ENCODE assay signal across 26 cellular contexts in genomic region chr2:173493874-173494273, GRCh38.
DNase-seq lines count a peak whose midpoint lies in the region; ATAC-seq and TF ChIP-seq lines count a peak whose summit lies in the region.
"Had no signal": no experiment of that assay in that cellular context is flagged by ENCODE, and none has a peak within 500 bp of the region (broad histone marks: within the 10 kb centered on the region; RNA-seq: fewer than 3 reads in every experiment).

No MANE protein-coding gene starts in this region.

- no peak overlapping the region for H2AFZ ChIP-seq in GM23248
- no peak overlapping the region for H2AFZ ChIP-seq in PC-3 (ENCODE audit: low read length)
- H2AFZ ChIP-seq in neural progenitor cell (replicated peaks): no peak overlapping the region

- no peaks in the 10 kb centered on the region for H3K36me3 ChIP-seq in GM23248 (ENCODE audit: low read depth)
- no peaks in the 10 kb centered on the region for H3K36me3 ChIP-seq in PC-3 (ENCODE audit: low read depth, low read length)
- H3K36me3 ChIP-seq in neural progenitor cell: no peaks in the 10 kb centered on the region
- H3K36me3 ChIP-seq: gastrocnemius medialis, sigmoid colon had no signal

- 95 to 96% methylated on average over 2 of the region's 2 CpGs for WGBS in GM23248 (ENCODE audit: low coverage in 1 of 2, low lambda C conversion rate in 2 of 2, missing lambda C conversion rate in 2 of 2), 2 experiments

- BruUV-seq in PC-3 (replicated peaks; lab: Mats Ljungman, UMichigan): no TSS peak

- H3K4me3 Mint-ChIP-seq in nephron: no peak overlapping the region
- H3K4me3 Mint-ChIP-seq in stimulated activated effector memory CD8-positive, alpha-beta T cell treated with anti-CD3 and anti-CD28 coated beads, Interleukin-12 subunit alpha, Interleukin-12 subunit beta, amount 100 ng/mL, for 72 hours: no peak overlapping the region
- H3K4me3 Mint-ChIP-seq in neural progenitor cell: no peak overlapping the region
- H3K4me3 Mint-ChIP-seq: activated CD8-positive, alpha-beta T cell treated with anti-CD3 and anti-CD28 coated beads for 36 hours; activated naive CD8-positive, alpha-beta T cell; activated T-helper 17 cell treated with anti-CD3 and anti-CD28 coated beads, Interleukin-2, amount 50 U/mL, for 72 hours; CD4-positive, CD25-positive, alpha-beta regulatory T cell; IgD-negative memory B cell; neural crest cell; stimulated activated naive B cell treated with anti-CD40 and anti-IgM and Interleukin-4, amounts not matched to agents 10 μg/mL and 1 μg/mL and 100 μg/mL, for 72 hours had no signal

- peak; percentile 44 for TF ChIP-seq CTCF in PC-3 (conservative IDR thresholded peaks at IDR 0.05; ENCODE audit: low read depth, low read length)
- peak; percentile 10 for TF ChIP-seq CTCF in epithelial cell of proximal tubule (conservative IDR thresholded peaks at IDR 0.05; ENCODE audit: low read depth, low read length)
- TF ChIP-seq CTCF in nephron (IDR thresholded peaks at IDR 0.05; ENCODE audit: unreplicated experiment in 3 of 3): peak in 2 of 3 experiments; percentile 11 to 19
- no peak for TF ChIP-seq CTCF in neural progenitor cell (IDR thresholded peaks at IDR 0.05)

- no peaks in the 10 kb centered on the region for H3K9me3 ChIP-seq in GM23248 (ENCODE audit: low read depth)
- no peaks in the 10 kb centered on the region for H3K9me3 ChIP-seq in PC-3 (ENCODE audit: low read length)
- H3K9me3 ChIP-seq in neural progenitor cell (ENCODE audit: low read depth): no peaks in the 10 kb centered on the region
- H3K9me3 ChIP-seq: gastrocnemius medialis, sigmoid colon had no signal

- intact Hi-C loops in PC-3 (cut with micrococcal nuclease): no loop called here

- CTCF ChIA-PET in PC-3 (lab: Charles Lee): no interaction called here

- H4K20me1 ChIP-seq in GM23248 (ENCODE audit: insufficient read depth) (no peaks in the 10 kb centered on the region), PC-3 (ENCODE audit: low read length) (no peaks in the 10 kb centered on the region), neural progenitor cell (ENCODE audit: low read depth) (no peaks in the 10 kb centered on the region)

- POLR2A ChIA-PET in PC-3 (lab: Charles Lee; ENCODE audit: unreplicated experiment): no interaction called here

- ATAC-seq in PC-3: no peak
- no peak for ATAC-seq in HG03139 (IDR thresholded peaks at IDR 0.05; ENCODE audit: unreplicated experiment)
- ATAC-seq in stimulated activated effector memory CD8-positive, alpha-beta T cell treated with anti-CD3 and anti-CD28 coated beads, Interleukin-12 subunit alpha, Interleukin-12 subunit beta, amount 100 ng/mL, for 72 hours: no peak
- ATAC-seq: activated CD8-positive, alpha-beta T cell treated with anti-CD3 and anti-CD28 coated beads for 36 hours; activated T-helper 17 cell treated with anti-CD3 and anti-CD28 coated beads, Interleukin-2, amount 50 U/mL, for 72 hours; gastrocnemius medialis; GM12878; stimulated activated naive B cell treated with anti-CD40 and anti-IgM and Interleukin-4, amounts not matched to agents 10 μg/mL and 1 μg/mL and 100 μg/mL, for 72 hours had no signal

- H3K4me3 ChIP-seq in GM23248 (no peak overlapping the region), PC-3 (ENCODE audit: low read length) (no peak overlapping the region), epithelial cell of proximal tubule (ENCODE audit: low read depth, low read length) (no peak overlapping the region), neural progenitor cell (no peak overlapping the region)
- H3K4me3 ChIP-seq: gastrocnemius medialis, GM12878, sigmoid colon had no signal

- H3K9me2 ChIP-seq in GM23248 (ENCODE audit: insufficient read depth) (no peaks in the 10 kb centered on the region), PC-3 (replicated peaks; ENCODE audit: low read length) (no peaks in the 10 kb centered on the region)

- peaks cover 3% of the 10 kb centered on the region for H3K27me3 Mint-ChIP-seq in nephron (ENCODE audit: low read depth)
- H3K27me3 Mint-ChIP-seq in neural progenitor cell (ENCODE audit: insufficient read depth, low read depth): peaks cover 3% of the 10 kb centered on the region
- H3K27me3 Mint-ChIP-seq: progenitor cell of endocrine pancreas had no signal

- no peaks in the 10 kb centered on the region; the same call in 1 of the 2 replicates for H3K27me3 ChIP-seq in GM23248 (replicated peaks; ENCODE audit: insufficient read depth)
- no peaks in the 10 kb centered on the region for H3K27me3 ChIP-seq in PC-3 (ENCODE audit: low read length)
- H3K27me3 ChIP-seq in neural progenitor cell: no peaks in the 10 kb centered on the region
- H3K27me3 ChIP-seq: gastrocnemius medialis, sigmoid colon had no signal

- H3K9me3 Mint-ChIP-seq in nephron: peaks cover 4% of the 10 kb centered on the region
- H3K9me3 Mint-ChIP-seq in stimulated activated effector memory CD8-positive, alpha-beta T cell treated with anti-CD3 and anti-CD28 coated beads, Interleukin-12 subunit alpha, Interleukin-12 subunit beta, amount 100 ng/mL, for 72 hours: no peaks in the 10 kb centered on the region
- peaks cover 3% of the 10 kb centered on the region for H3K9me3 Mint-ChIP-seq in neural progenitor cell
- H3K9me3 Mint-ChIP-seq: activated CD8-positive, alpha-beta T cell treated with anti-CD3 and anti-CD28 coated beads for 36 hours; activated T-helper 17 cell treated with anti-CD3 and anti-CD28 coated beads, Interleukin-2, amount 50 U/mL, for 72 hours; neural crest cell; stimulated activated naive B cell treated with anti-CD40 and anti-IgM and Interleukin-4, amounts not matched to agents 10 μg/mL and 1 μg/mL and 100 μg/mL, for 72 hours had no signal

- H3K79me2 ChIP-seq in GM23248 (ENCODE audit: insufficient read depth) (no peaks in the 10 kb centered on the region), PC-3 (ENCODE audit: low read length) (no peaks in the 10 kb centered on the region), neural progenitor cell (ENCODE audit: low read depth) (no peaks in the 10 kb centered on the region)

- no peak overlapping the region for H3K4me2 ChIP-seq in GM23248 (ENCODE audit: unreplicated experiment)
- H3K4me2 ChIP-seq in PC-3 (ENCODE audit: low read length): no peak overlapping the region
- H3K4me2 ChIP-seq in neural progenitor cell: no peak overlapping the region

- H3K27ac ChIP-seq in GM23248 (no peak overlapping the region), PC-3 (ENCODE audit: low read length) (no peak overlapping the region), caudate nucleus (ENCODE audit: low read depth, low read length) (no peak overlapping the region), neural progenitor cell (no peak overlapping the region)
- H3K27ac ChIP-seq: gastrocnemius medialis, sigmoid colon had no signal

- no peaks in the 10 kb centered on the region for H3K36me3 Mint-ChIP-seq in nephron (ENCODE audit: low read depth)
- no peaks in the 10 kb centered on the region for H3K36me3 Mint-ChIP-seq in stimulated activated effector memory CD8-positive, alpha-beta T cell treated with anti-CD3 and anti-CD28 coated beads, Interleukin-12 subunit alpha, Interleukin-12 subunit beta, amount 100 ng/mL, for 72 hours
- no peaks in the 10 kb centered on the region for H3K36me3 Mint-ChIP-seq in neural progenitor cell
- H3K36me3 Mint-ChIP-seq: activated naive CD8-positive, alpha-beta T cell; CD4-positive, CD25-positive, alpha-beta regulatory T cell; IgD-negative memory B cell; stimulated activated naive B cell treated with anti-CD40 and anti-IgM and Interleukin-4, amounts not matched to agents 10 μg/mL and 1 μg/mL and 100 μg/mL, for 72 hours had no signal

- no peaks in the 10 kb centered on the region for H3K4me1 ChIP-seq in GM23248 (ENCODE audit: insufficient read depth)
- no peaks in the 10 kb centered on the region for H3K4me1 ChIP-seq in PC-3 (ENCODE audit: insufficient read depth, low read length)
- no peaks in the 10 kb centered on the region for H3K4me1 ChIP-seq in neural progenitor cell
- H3K4me1 ChIP-seq: gastrocnemius medialis, sigmoid colon had no signal

- H3K27ac Mint-ChIP-seq in nephron (no peak overlapping the region), neural progenitor cell (no peak overlapping the region)
- no peak overlapping the region for H3K27ac Mint-ChIP-seq in stimulated activated effector memory CD8-positive, alpha-beta T cell treated with anti-CD3 and anti-CD28 coated beads, Interleukin-12 subunit alpha, Interleukin-12 subunit beta, amount 100 ng/mL, for 72 hours
- H3K27ac Mint-ChIP-seq: activated CD8-positive, alpha-beta T cell treated with anti-CD3 and anti-CD28 coated beads for 36 hours; activated naive CD8-positive, alpha-beta T cell; activated T-helper 17 cell treated with anti-CD3 and anti-CD28 coated beads, Interleukin-2, amount 50 U/mL, for 72 hours; CD4-positive, CD25-positive, alpha-beta regulatory T cell; progenitor cell of endocrine pancreas; stimulated activated naive B cell treated with anti-CD40 and anti-IgM and Interleukin-4, amounts not matched to agents 10 μg/mL and 1 μg/mL and 100 μg/mL, for 72 hours had no signal

- H3F3A ChIP-seq in GM23248 (ENCODE audit: insufficient read depth) (no peaks in the 10 kb centered on the region), PC-3 (ENCODE audit: low read length, unreplicated experiment) (no peaks in the 10 kb centered on the region), neural progenitor cell (ENCODE audit: low read depth) (no peaks in the 10 kb centered on the region)

- H3K9ac ChIP-seq in GM23248 (no peak overlapping the region), PC-3 (ENCODE audit: low read length) (no peak overlapping the region), neural progenitor cell (no peak overlapping the region)

- in situ Hi-C loops in GM23248 (cut with MboI): no loop called here

- DNase-seq in GM23248 (peak; percentile 4), PC-3 (no peak), epithelial cell of proximal tubule (ENCODE audit: low read depth) (no peak), caudate nucleus (lab: John Stamatoyannopoulos, UW) (no peak), neural progenitor cell (ENCODE audit: low spot score) (no peak)
- no peak for DNase-seq in stimulated activated effector memory CD8-positive, alpha-beta T cell treated with anti-CD3 and anti-CD28 coated beads, Interleukin-12 subunit alpha, Interleukin-12 subunit beta, amount 100 ng/mL, for 72 hours (ENCODE audit: low spot score in 2 of 2)
- DNase-seq: activated CD8-positive, alpha-beta T cell treated with anti-CD3 and anti-CD28 coated beads for 36 hours; aorta; CD4-positive, CD25-positive, alpha-beta regulatory T cell; cerebellar nuclear complex; gastrocnemius medialis; hippocampal formation; NCI-H1092 treated with DMSO at 0.1 percent for 48 hours; NCI-H187 treated with DMSO at 0.1 percent for 48 hours; NCI-H2227 treated with DMSO at 0.1 percent for 48 hours; sigmoid colon; stimulated activated CD4-positive, alpha-beta T cell treated with anti-CD3 and anti-CD28 coated beads, Interleukin-4, amount 100 ng/mL, for 4 hours; stimulated activated naive B cell treated with anti-CD40 and anti-IgM and Interleukin-4, amounts not matched to agents 10 μg/mL and 1 μg/mL and 100 μg/mL, for 72 hours had no signal

- no peaks in the 10 kb centered on the region for H3K4me1 Mint-ChIP-seq in nephron
- no peaks in the 10 kb centered on the region for H3K4me1 Mint-ChIP-seq in stimulated activated effector memory CD8-positive, alpha-beta T cell treated with anti-CD3 and anti-CD28 coated beads, Interleukin-12 subunit alpha, Interleukin-12 subunit beta, amount 100 ng/mL, for 72 hours
- no peaks in the 10 kb centered on the region for H3K4me1 Mint-ChIP-seq in neural progenitor cell
- H3K4me1 Mint-ChIP-seq: activated T-helper 17 cell treated with anti-CD3 and anti-CD28 coated beads, Interleukin-2, amount 50 U/mL, for 72 hours; CD4-positive, CD25-positive, alpha-beta regulatory T cell; IgD-negative memory B cell; neural crest cell; stimulated activated naive B cell treated with anti-CD40 and anti-IgM and Interleukin-4, amounts not matched to agents 10 μg/mL and 1 μg/mL and 100 μg/mL, for 72 hours had no signal
